Comparison of ENCODE assay signal across 9 cellular contexts in genomic region chr17:8935194-8935593, GRCh38. TPM values are rescaled to one million over a fixed set of nuclear protein-coding genes. Genes with fewer than 3 reads are reported as not detected.
A peak's percentile ranks its signal among the peaks of the same experiment; 100 is the strongest.
DNase-seq lines count a peak whose midpoint lies in the region; ATAC-seq and TF ChIP-seq lines count a peak whose summit lies in the region.
"Had no signal": no experiment of that assay in that cellular context is flagged by ENCODE, and none has a peak within 500 bp of the region (broad histone marks: within the 10 kb centered on the region; RNA-seq: fewer than 3 reads in every experiment).

No MANE protein-coding gene starts in this region.

- H3K27me3 Mint-ChIP-seq in activated naive CD8-positive, alpha-beta T cell treated with anti-CD3 and anti-CD28 coated beads, Interleukin-2, amount 10 ng/mL, durations not matched to agents 7 days and 5 days = no peaks in the 10 kb centered on the region

- H3K27ac ChIP-seq in GM23248 = no peak overlapping the region
- H3K27ac ChIP-seq in RWPE1 = no peak overlapping the region

- no peak overlapping the region for H3K4me2 ChIP-seq in GM23248 (ENCODE audit: unreplicated experiment)

- H3F3A ChIP-seq in GM23248 (ENCODE audit: insufficient read depth) = no peaks in the 10 kb centered on the region

- DNase-seq in GM23248 (peak; percentile 26), RWPE1 (ENCODE audit: low spot score) (peak; percentile 57)
- DNase-seq in activated naive CD8-positive, alpha-beta T cell treated with anti-CD3 and anti-CD28 coated beads, Interleukin-2, amount 10 ng/mL, durations not matched to agents 7 days and 5 days = no peak
- peak; percentile 58 for DNase-seq in stimulated activated CD8-positive, alpha-beta memory T cell treated with anti-CD3 and anti-CD28 coated beads, Interleukin-12 subunit alpha, Interleukin-12 subunit beta, amount 100 ng/mL, for 4 hours (ENCODE audit: low read depth)
- DNase-seq: NCI-H526 treated with DMSO at 0.1 percent for 48 hours had no signal

- no peak overlapping the region for H2AFZ ChIP-seq in GM23248

- CTCF ChIA-PET in RWPE1 (lab: Yijun Ruan, JAX) = interaction anchor here (0.6 kb wide), 1 partner anchor 1292 kb away, joined by 3 read pairs; no protein-coding TSS in a partner anchor

- H3K9me3 Mint-ChIP-seq in activated naive CD8-positive, alpha-beta T cell treated with anti-CD3 and anti-CD28 coated beads, Interleukin-2, amount 10 ng/mL, durations not matched to agents 7 days and 5 days = peaks cover 17% of the 10 kb centered on the region

- peaks cover 56% of the 10 kb centered on the region for H3K4me1 Mint-ChIP-seq in activated naive CD8-positive, alpha-beta T cell treated with anti-CD3 and anti-CD28 coated beads, Interleukin-2, amount 10 ng/mL, durations not matched to agents 7 days and 5 days

- POLR2A ChIA-PET in RWPE1 (lab: Yijun Ruan, JAX; ENCODE audit: low non-redundant PET) = no interaction called here
- POLR2A ChIA-PET in activated naive CD8-positive, alpha-beta T cell treated with anti-CD3 and anti-CD28 coated beads, Interleukin-2, amount 10 ng/mL, durations not matched to agents 7 days and 5 days (lab: Charles Lee) = no interaction called here

- WGBS in GM23248 (ENCODE audit: low coverage in 1 of 2, low lambda C conversion rate in 2 of 2, missing lambda C conversion rate in 2 of 2), 2 experiments = 35 to 38% methylated on average over 8 of the region's 8 CpGs

- H3K36me3 ChIP-seq in GM23248 (ENCODE audit: low read depth) = no peaks in the 10 kb centered on the region

- peak overlapping the region; percentile 20 for H3K4me3 Mint-ChIP-seq in activated naive CD8-positive, alpha-beta T cell treated with anti-CD3 and anti-CD28 coated beads, Interleukin-2, amount 10 ng/mL, durations not matched to agents 7 days and 5 days

- H3K27ac Mint-ChIP-seq in activated naive CD8-positive, alpha-beta T cell treated with anti-CD3 and anti-CD28 coated beads, Interleukin-2, amount 10 ng/mL, durations not matched to agents 7 days and 5 days = peak overlapping the region; percentile 34

- no peaks in the 10 kb centered on the region for H3K9me2 ChIP-seq in GM23248 (ENCODE audit: insufficient read depth)

- H3K4me3 ChIP-seq in GM23248 = no peak overlapping the region

- peaks cover 28% of the 10 kb centered on the region; the same call in 1 of the 2 replicates for H3K27me3 ChIP-seq in GM23248 (replicated peaks; ENCODE audit: insufficient read depth)

- peaks cover 64% of the 10 kb centered on the region for H3K36me3 Mint-ChIP-seq in activated naive CD8-positive, alpha-beta T cell treated with anti-CD3 and anti-CD28 coated beads, Interleukin-2, amount 10 ng/mL, durations not matched to agents 7 days and 5 days

- ATAC-seq in activated naive CD8-positive, alpha-beta T cell treated with anti-CD3 and anti-CD28 coated beads, Interleukin-2, amount 10 ng/mL, durations not matched to agents 7 days and 5 days (ENCODE audit: low read depth) = peak; percentile 69
- ATAC-seq in HG03175 (IDR thresholded peaks at IDR 0.05; ENCODE audit: unreplicated experiment) (no peak), HG03571 (IDR thresholded peaks at IDR 0.05; ENCODE audit: unreplicated experiment) (no peak), GM19463 (IDR thresholded peaks at IDR 0.05; ENCODE audit: unreplicated experiment) (no peak), HG02798 (IDR thresholded peaks at IDR 0.05; ENCODE audit: poor library complexity, unreplicated experiment) (no peak)

- no peaks in the 10 kb centered on the region for H4K20me1 ChIP-seq in GM23248 (ENCODE audit: insufficient read depth)

- H3K9ac ChIP-seq in GM23248 = no peak overlapping the region

- H3K79me2 ChIP-seq in GM23248 (ENCODE audit: insufficient read depth) = no peaks in the 10 kb centered on the region

- in situ Hi-C loops in GM23248 (cut with MboI) = no loop called here

- H3K9me3 ChIP-seq in GM23248 (ENCODE audit: low read depth) = no peaks in the 10 kb centered on the region

- H3K4me1 ChIP-seq in GM23248 (ENCODE audit: insufficient read depth) = no peaks in the 10 kb centered on the region

- TF ChIP-seq CTCF in RWPE1 (conservative IDR thresholded peaks at IDR 0.05; ENCODE audit: low read depth) = no peak

RNA-seq across cellular contexts. Expression of gene PIK3R5, which starts 30.3 kb away (rescaled TPM):
- total RNA-seq in GM23248 (2014; rRNA removed; shearing (Covaris generic)) = 0.11 TPM in 1 of 2 replicates, not detected in the other
- polyA plus RNA-seq in GM23248 (2016; fragmentation: Nextera tagmentation; extraction: Ambion mirVana) = not detected in 2 replicates
- total RNA-seq in activated naive CD8-positive, alpha-beta T cell treated with anti-CD3 and anti-CD28 coated beads, Interleukin-2, amount 10 ng/mL, durations not matched to agents 7 days and 5 days = 10 to 100 TPM; 81.4 to 84.0 TPM

Comparison
In these comparisons a context has a peak if more than half of its experiments do, and no peak if none do; other contexts are left out.
1. RNA of gene PIK3R5, which starts 30.3 kb away (total RNA-seq): 81.4 to 84.0 TPM in activated naive CD8-positive, alpha-beta T cell treated with anti-CD3 and anti-CD28 coated beads, Interleukin-2, amount 10 ng/mL, durations not matched to agents 7 days and 5 days; 0.11 TPM in GM23248; every median in the first group is over 10 times any median in the second.